ENCODE assay signal across 1 cellular context in genomic region chr1:92784639-92785500, GRCh38.
TF ChIP-seq lines count a peak whose summit lies in the region.

Gene EVI5, minus strand, starts transcription at chr1:92785108. Its CDS starts 48,562 bp downstream, at chr1:92736546.

TF ChIP-seq in HepG2, 621 proteins besides CTCF, POLR2A, EP300 and RAD21 (continued from another document and continues in another):
- TF ChIP-seq RERE (CRISPR knock-in tag; IDR thresholded peaks at IDR 0.05; ENCODE audit: low read depth) = no peak
- TF ChIP-seq NFE2L2 (IDR thresholded peaks at IDR 0.05; ENCODE audit: low read length) = no peak
- TF ChIP-seq PCBP1 (IDR thresholded peaks at IDR 0.05; ENCODE audit: borderline replicate concordance, low read depth, low read length) = no peak
- peak; percentile 65; the same call in 1 of the 2 replicates for TF ChIP-seq TGIF2 (CRISPR knock-in tag; IDR thresholded peaks at IDR 0.05)
- peak; percentile 90; the same call in 1 of the 2 replicates for TF ChIP-seq ZNF75D (CRISPR knock-in tag; IDR thresholded peaks at IDR 0.05; ENCODE audit: borderline replicate concordance)
- peak; percentile 87 for TF ChIP-seq TFE3 (CRISPR knock-in tag; IDR thresholded peaks at IDR 0.05)
- no peak for TF ChIP-seq DPF2 (CRISPR knock-in tag; IDR thresholded peaks at IDR 0.05; ENCODE audit: borderline replicate concordance, low read depth)
- peak; percentile 24; the same call in 1 of the 2 replicates for TF ChIP-seq HNF4A (CRISPR knock-in tag; IDR thresholded peaks at IDR 0.05)
- TF ChIP-seq ZNF609 (CRISPR knock-in tag; IDR thresholded peaks at IDR 0.05; ENCODE audit: borderline replicate concordance) = peak; percentile 68; the same call in 1 of the 2 replicates
- TF ChIP-seq ZNF331 (CRISPR knock-in tag; IDR thresholded peaks at IDR 0.05) = peak; percentile 86
- TF ChIP-seq BCLAF1 (IDR thresholded peaks at IDR 0.05) = no peak
- TF ChIP-seq TBX3 (IDR thresholded peaks at IDR 0.05; ENCODE audit: borderline replicate concordance) = no peak
- no peak for TF ChIP-seq NPAS2 (CRISPR knock-in tag; IDR thresholded peaks at IDR 0.05; ENCODE audit: borderline replicate concordance)
- peak; percentile 95; the same call in 1 of the 2 replicates for TF ChIP-seq ZFYVE20 (CRISPR knock-in tag; IDR thresholded peaks at IDR 0.05; ENCODE audit: borderline replicate concordance, low read depth)
- TF ChIP-seq ZNF749 (CRISPR knock-in tag; IDR thresholded peaks at IDR 0.05; ENCODE audit: borderline replicate concordance) = peak; percentile 97; the same call in 1 of the 2 replicates
- TF ChIP-seq ZNF788 (CRISPR knock-in tag; IDR thresholded peaks at IDR 0.05; ENCODE audit: borderline replicate concordance) = peak; percentile 75
- TF ChIP-seq RCOR2 (CRISPR knock-in tag; IDR thresholded peaks at IDR 0.05) = peak; percentile 68; the same call in 1 of the 2 replicates
- peak; percentile 62 for TF ChIP-seq ELF1 (CRISPR knock-in tag; IDR thresholded peaks at IDR 0.05)
- TF ChIP-seq TFAP4 (IDR thresholded peaks at IDR 0.05; ENCODE audit: borderline replicate concordance, low read depth) = peak; percentile 94
- TF ChIP-seq ZNF629 (CRISPR knock-in tag; conservative IDR thresholded peaks at IDR 0.05) = peak; percentile 55
- peak; percentile 91 for TF ChIP-seq ZBTB7B (CRISPR knock-in tag; IDR thresholded peaks at IDR 0.05)
- peak; percentile 94 for TF ChIP-seq ZBTB26 (CRISPR knock-in tag; IDR thresholded peaks at IDR 0.05; ENCODE audit: borderline replicate concordance)
- no peak for TF ChIP-seq ZNF720 (CRISPR knock-in tag; IDR thresholded peaks at IDR 0.05)
- no peak for TF ChIP-seq ZNF20 (CRISPR knock-in tag; IDR thresholded peaks at IDR 0.05)
- peak; percentile 97 for TF ChIP-seq ZNF552 (CRISPR knock-in tag; IDR thresholded peaks at IDR 0.05; ENCODE audit: borderline replicate concordance)
- 0 out of 2 replicates have a peak, but pooled peaks have one; percentile 25 for TF ChIP-seq ADNP (CRISPR knock-in tag; IDR thresholded peaks at IDR 0.05)
- TF ChIP-seq ZNF335 (CRISPR knock-in tag; IDR thresholded peaks at IDR 0.05) = peak; percentile 92
- TF ChIP-seq ZNF543 (CRISPR knock-in tag; IDR thresholded peaks at IDR 0.05) = peak; percentile 95
- no peak for TF ChIP-seq HNRNPK (IDR thresholded peaks at IDR 0.05; ENCODE audit: low read depth, low read length, poor library complexity, severe bottlenecking)
- TF ChIP-seq KLF9 (CRISPR knock-in tag; IDR thresholded peaks at IDR 0.05; ENCODE audit: low read depth) = peak; percentile 97
